In the genomic region with DNA sequence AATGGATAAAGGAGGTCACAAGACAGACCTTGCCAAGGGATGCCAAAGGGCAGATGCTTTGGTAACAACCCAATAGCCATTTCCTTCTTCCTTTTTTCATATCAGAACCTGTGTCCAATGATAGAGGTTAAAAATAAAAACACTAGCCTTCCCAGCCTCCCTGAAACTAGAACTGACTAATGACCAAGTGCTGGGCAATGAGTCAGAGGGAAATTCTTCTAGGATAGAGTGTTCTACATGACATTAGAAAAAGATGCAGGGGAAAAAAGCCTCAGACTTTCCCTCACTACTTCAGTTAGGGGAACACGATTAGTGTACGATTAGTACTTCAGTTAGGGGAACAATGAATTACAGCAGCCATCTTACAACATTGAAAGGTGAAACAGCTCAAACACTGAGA, we compare ENCODE assay signal across 1 cellular context.
TF ChIP-seq lines count a peak whose summit lies in the region.

No MANE protein-coding gene starts in this region.

TF ChIP-seq in H1, 55 proteins besides CTCF, POLR2A, EP300 and RAD21 (continued from another document):
- TF ChIP-seq CTBP2 (IDR thresholded peaks at IDR 0.05; ENCODE audit: borderline replicate concordance, insufficient read depth, insufficient read length, low read length), result no peak
- TF ChIP-seq TEAD4 (IDR thresholded peaks at IDR 0.05; ENCODE audit: low read depth, low read length), result no peak
- TF ChIP-seq ZNF274 (IDR thresholded peaks at IDR 0.05; ENCODE audit: borderline replicate concordance, extremely low read depth, low read length), result no peak
- TF ChIP-seq, protein P1, sequence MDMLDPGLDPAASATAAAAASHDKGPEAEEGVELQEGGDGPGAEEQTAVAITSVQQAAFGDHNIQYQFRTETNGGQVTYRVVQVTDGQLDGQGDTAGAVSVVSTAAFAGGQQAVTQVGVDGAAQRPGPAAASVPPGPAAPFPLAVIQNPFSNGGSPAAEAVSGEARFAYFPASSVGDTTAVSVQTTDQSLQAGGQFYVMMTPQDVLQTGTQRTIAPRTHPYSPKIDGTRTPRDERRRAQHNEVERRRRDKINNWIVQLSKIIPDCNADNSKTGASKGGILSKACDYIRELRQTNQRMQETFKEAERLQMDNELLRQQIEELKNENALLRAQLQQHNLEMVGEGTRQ (IDR thresholded peaks at IDR 0.05; ENCODE audit: low read length), result no peak
- no peak for TF ChIP-seq RBBP5 (IDR thresholded peaks at IDR 0.05; ENCODE audit: borderline replicate concordance, low read depth, low read length)
- TF ChIP-seq MAFK (IDR thresholded peaks at IDR 0.05; ENCODE audit: low read depth, low read length), result no peak
- TF ChIP-seq, protein P2, sequence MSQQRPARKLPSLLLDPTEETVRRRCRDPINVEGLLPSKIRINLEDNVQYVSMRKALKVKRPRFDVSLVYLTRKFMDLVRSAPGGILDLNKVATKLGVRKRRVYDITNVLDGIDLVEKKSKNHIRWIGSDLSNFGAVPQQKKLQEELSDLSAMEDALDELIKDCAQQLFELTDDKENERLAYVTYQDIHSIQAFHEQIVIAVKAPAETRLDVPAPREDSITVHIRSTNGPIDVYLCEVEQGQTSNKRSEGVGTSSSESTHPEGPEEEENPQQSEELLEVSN (IDR thresholded peaks at IDR 0.05), result no peak
- TF ChIP-seq JUND (IDR thresholded peaks at IDR 0.05; ENCODE audit: low read length), result no peak
